In genomic region chr10:3535001-3535400, GRCh38 we compare ENCODE assay signal across 19 cellular contexts.
DNase-seq lines count a peak whose midpoint lies in the region; ATAC-seq and TF ChIP-seq lines count a peak whose summit lies in the region.
"Had no signal": no experiment of that assay in that cellular context is flagged by ENCODE, and none has a peak within 500 bp of the region (broad histone marks: within the 10 kb centered on the region; RNA-seq: fewer than 3 reads in every experiment).

No MANE protein-coding gene starts in this region.

- no peak overlapping the region for H3K4me3 Mint-ChIP-seq in glutamatergic neuron (ENCODE audit: unreplicated experiment)
- no peak overlapping the region for H3K4me3 Mint-ChIP-seq in CD4-positive, alpha-beta memory T cell
- H3K4me3 Mint-ChIP-seq: CD14-positive monocyte; CD4-positive, CD25-positive, alpha-beta regulatory T cell; CD8-positive, alpha-beta T cell had no signal

- H3K79me2 ChIP-seq in trophoblast cell (ENCODE audit: control insufficient read depth, insufficient read depth, low read length, poor library complexity) = no peaks in the 10 kb centered on the region

- H3K4me1 ChIP-seq in BLaER1 (peaks cover 59% of the 10 kb centered on the region), trophoblast cell (ENCODE audit: control insufficient read depth in 1 of 2, insufficient read depth in 2 of 2, low read length in 2 of 2) (peaks cover 25 to 27% of the 10 kb centered on the region in 2 experiments), right cardiac atrium (ENCODE audit: control insufficient read depth, insufficient read depth, low read length) (no peaks in the 10 kb centered on the region), HAP-1 (no peaks in the 10 kb centered on the region)
- H3K4me1 ChIP-seq in CD4-positive, alpha-beta memory T cell (ENCODE audit: insufficient read depth, low read length) = no peaks in the 10 kb centered on the region
- H3K4me1 ChIP-seq: BE2C had no signal

- peaks cover 2% of the 10 kb centered on the region for H3K27me3 Mint-ChIP-seq in glutamatergic neuron (ENCODE audit: unreplicated experiment)
- no peaks in the 10 kb centered on the region for H3K27me3 Mint-ChIP-seq in CD4-positive, alpha-beta memory T cell
- H3K27me3 Mint-ChIP-seq: CD4-positive, CD25-positive, alpha-beta regulatory T cell had no signal

- no peak overlapping the region for H2BK120ac ChIP-seq in trophoblast cell (ENCODE audit: insufficient read depth, low read length, poor library complexity)

- no peaks in the 10 kb centered on the region for H4K20me1 ChIP-seq in BLaER1

- no peaks in the 10 kb centered on the region for H3K36me3 Mint-ChIP-seq in glutamatergic neuron (ENCODE audit: unreplicated experiment)
- H3K36me3 Mint-ChIP-seq in CD4-positive, alpha-beta memory T cell = no peaks in the 10 kb centered on the region
- H3K36me3 Mint-ChIP-seq: CD14-positive monocyte; CD4-positive, CD25-positive, alpha-beta regulatory T cell; CD8-positive, alpha-beta T cell had no signal

- H3K27me3 ChIP-seq in BLaER1 (no peaks in the 10 kb centered on the region), trophoblast cell (ENCODE audit: insufficient read depth, low read length) (no peaks in the 10 kb centered on the region), right cardiac atrium (ENCODE audit: control insufficient read depth, insufficient read depth) (no peaks in the 10 kb centered on the region), HAP-1 (ENCODE audit: low read depth) (no peaks in the 10 kb centered on the region)
- no peaks in the 10 kb centered on the region for H3K27me3 ChIP-seq in CD4-positive, alpha-beta memory T cell (ENCODE audit: insufficient read depth, low read length)
- H3K27me3 ChIP-seq: BE2C had no signal

- H3K4me3 ChIP-seq in BLaER1 = no peak overlapping the region
- H3K4me3 ChIP-seq in trophoblast cell (ENCODE audit: low read depth, low read length) = no peak overlapping the region
- no peak overlapping the region for H3K4me3 ChIP-seq in right cardiac atrium (ENCODE audit: low read length)
- no peak overlapping the region for H3K4me3 ChIP-seq in HAP-1
- H3K4me3 ChIP-seq in CD4-positive, alpha-beta memory T cell (ENCODE audit: low read length in 2 of 2) = no peak overlapping the region
- H3K4me3 ChIP-seq: A549 had no signal

- H3K9ac ChIP-seq in BLaER1 = no peak overlapping the region
- H3K9ac ChIP-seq in trophoblast cell (ENCODE audit: low read length) = no peak overlapping the region

- H2BK12ac ChIP-seq in trophoblast cell (ENCODE audit: low read length) = no peak overlapping the region

- H3K9me3 ChIP-seq in BLaER1 (no peaks in the 10 kb centered on the region), trophoblast cell (ENCODE audit: insufficient read depth, low read depth, low read length) (no peaks in the 10 kb centered on the region), right cardiac atrium (ENCODE audit: control insufficient read depth, low read length) (no peaks in the 10 kb centered on the region), HAP-1 (no peaks in the 10 kb centered on the region)
- H3K9me3 ChIP-seq in CD4-positive, alpha-beta memory T cell (ENCODE audit: control insufficient read depth in 1 of 2, low read length in 2 of 2) = no peaks in the 10 kb centered on the region
- H3K9me3 ChIP-seq: A549, BE2C, Caco-2 had no signal

- peaks cover 28% of the 10 kb centered on the region for H3K79me1 ChIP-seq in trophoblast cell (ENCODE audit: low read length)

- WGBS in trophoblast cell (ENCODE audit: extremely low coverage, insufficient coverage, insufficient read length) = no CpG with 5 or more reads among the region's 7 CpGs
- WGBS in right cardiac atrium = 94% methylated on average over 7 of the region's 7 CpGs

- ATAC-seq in right cardiac atrium (no peak), HG03460 (IDR thresholded peaks at IDR 0.05; ENCODE audit: unreplicated experiment) (no peak)
- ATAC-seq: A549; CD8-positive, alpha-beta T cell had no signal

- H3K36me3 ChIP-seq in BLaER1 (no peaks in the 10 kb centered on the region), trophoblast cell (ENCODE audit: control insufficient read depth in 1 of 2, insufficient read depth in 2 of 2, low read length in 2 of 2) (no peaks in the 10 kb centered on the region), HAP-1 (replicated peaks) (no peaks in the 10 kb centered on the region)
- H3K36me3 ChIP-seq in CD4-positive, alpha-beta memory T cell (ENCODE audit: insufficient read depth, low read length) = no peaks in the 10 kb centered on the region
- H3K36me3 ChIP-seq: BE2C had no signal

- peak overlapping the region; percentile 25 for H4K91ac ChIP-seq in trophoblast cell (ENCODE audit: low read depth, low read length)

- intact Hi-C loops in right cardiac atrium (cut with DNase I) = no loop called here
- intact Hi-C loops in CD4-positive, alpha-beta memory T cell (cut with micrococcal nuclease) = no loop called here

- no peak overlapping the region for H3K23ac ChIP-seq in trophoblast cell (ENCODE audit: low read length)

- H3K18ac ChIP-seq in trophoblast cell (ENCODE audit: low read length) = no peak overlapping the region

- no peak overlapping the region for H3K27ac ChIP-seq in BLaER1
- no peak overlapping the region for H3K27ac ChIP-seq in trophoblast cell (ENCODE audit: low read depth, low read length)
- no peak overlapping the region for H3K27ac ChIP-seq in right cardiac atrium (ENCODE audit: low read length)
- no peak overlapping the region for H3K27ac ChIP-seq in CD4-positive, alpha-beta memory T cell (ENCODE audit: low read depth, low read length)
- H3K27ac ChIP-seq: 22Rv1, A549 had no signal

- H3K9me3 Mint-ChIP-seq in glutamatergic neuron (ENCODE audit: unreplicated experiment) = peaks cover 1% of the 10 kb centered on the region
- no peaks in the 10 kb centered on the region for H3K9me3 Mint-ChIP-seq in CD4-positive, alpha-beta memory T cell
- H3K9me3 Mint-ChIP-seq: CD14-positive monocyte; CD8-positive, alpha-beta T cell had no signal

- no peak for TF ChIP-seq CTCF in glutamatergic neuron (IDR thresholded peaks at IDR 0.05; ENCODE audit: partially characterized antibody, unreplicated experiment)

- no peak overlapping the region for H4K12ac ChIP-seq in trophoblast cell (ENCODE audit: low read depth, low read length)

- H2AFZ ChIP-seq in trophoblast cell (ENCODE audit: insufficient read depth, low read length, poor library complexity) = no peak overlapping the region

- POLR2A ChIA-PET in CD4-positive, alpha-beta memory T cell (lab: Charles Lee; ENCODE audit: partially characterized antibody) = no interaction called here

- CTCF ChIA-PET in CD4-positive, alpha-beta memory T cell (lab: Charles Lee; ENCODE audit: partially characterized antibody) = no interaction called here

- in situ Hi-C loops in HAP-1 (cut with MboI; ENCODE audit: low sequenced_read_pairs) = no loop called here

- H3K14ac ChIP-seq in trophoblast cell (ENCODE audit: low read length) = no peak overlapping the region

- no peak overlapping the region for H3K4ac ChIP-seq in trophoblast cell (ENCODE audit: low read depth, low read length)

- H3K4me2 ChIP-seq in BLaER1 (peak overlapping the region; percentile 57), trophoblast cell (ENCODE audit: low read length) (no peak overlapping the region)
- H3K4me2 ChIP-seq: A549 had no signal

- H4K8ac ChIP-seq in trophoblast cell (ENCODE audit: low read depth, low read length) = no peak overlapping the region

- H3K27ac Mint-ChIP-seq in glutamatergic neuron (ENCODE audit: unreplicated experiment) = no peak overlapping the region
- no peak overlapping the region for H3K27ac Mint-ChIP-seq in CD4-positive, alpha-beta memory T cell
- H3K27ac Mint-ChIP-seq: CD4-positive, CD25-positive, alpha-beta regulatory T cell; CD8-positive, alpha-beta T cell had no signal

- H3K4me1 Mint-ChIP-seq in glutamatergic neuron (ENCODE audit: low read depth, unreplicated experiment) = peaks cover 10% of the 10 kb centered on the region
- no peaks in the 10 kb centered on the region for H3K4me1 Mint-ChIP-seq in CD4-positive, alpha-beta memory T cell
- H3K4me1 Mint-ChIP-seq: CD4-positive, CD25-positive, alpha-beta regulatory T cell had no signal

- H2BK5ac ChIP-seq in trophoblast cell (ENCODE audit: low read depth, low read length, poor library complexity) = no peak overlapping the region

- H2AK5ac ChIP-seq in trophoblast cell (ENCODE audit: low read length) = peak overlapping the region; percentile 61

- peak; percentile 34 for DNase-seq in glutamatergic neuron
- peak; percentile 45 for DNase-seq in mesenteric fat pad (ENCODE audit: low spot score)
- DNase-seq in trophoblast cell = no peak
- no peak for DNase-seq in right cardiac atrium
- DNase-seq in HAP-1 (ENCODE audit: low spot score in 2 of 2) = no peak
- no peak for DNase-seq in CD4-positive, alpha-beta memory T cell
- DNase-seq: BE2C; C1 segment of cervical spinal cord; Caco-2; Calu3; CD4-positive, CD25-positive, alpha-beta regulatory T cell; CD8-positive, alpha-beta T cell; DMS79 treated with DMSO at 0.1 percent for 48 hours; GF-D8 had no signal

Comparison
In these comparisons a context has a peak if more than half of its experiments do, and no peak if none do; other contexts are left out.
1. DNase-seq: peak in glutamatergic neuron (single experiment) and mesenteric fat pad (single experiment); none in trophoblast cell (0 of 2), right cardiac atrium (0 of 3), HAP-1 (0 of 2) and CD4-positive, alpha-beta memory T cell (0 of 5).